8 cellular contexts compared by ENCODE assay signal in genomic region chr4:103008875-103009729, GRCh38. TPM values are rescaled to one million over a fixed set of nuclear protein-coding genes. Genes with fewer than 3 reads are reported as not detected.
A peak's percentile ranks its signal among the peaks of the same experiment; 100 is the strongest.
DNase-seq lines count a peak whose midpoint lies in the region; ATAC-seq, FAIRE-seq and TF ChIP-seq lines count a peak whose summit lies in the region.

No MANE protein-coding gene starts in this region.

- DNase-seq in AG09319 (ENCODE audit: extremely low read depth, low read depth) (peak; percentile 35), NCI-H1092 (lab: John Stamatoyannopoulos, UW) (peak; percentile 22), foreskin fibroblast (peak; percentile 48 to 81), omental fat pad (ENCODE audit: low spot score) (no peak), HK-2 (ENCODE audit: unreplicated experiment) (no peak)

- TF ChIP-seq CTCF in AG09319 (IDR thresholded peaks at IDR 0.05; ENCODE audit: low read depth, low read length), result peak; percentile 70
- peak; percentile 60 for TF ChIP-seq CTCF in GM12872 (IDR thresholded peaks at IDR 0.05; ENCODE audit: insufficient read depth, low read depth, low read length)
- TF ChIP-seq CTCF in foreskin fibroblast (IDR thresholded peaks at IDR 0.05; ENCODE audit: low read depth, low read length), result peak; percentile 64
- no peak for TF ChIP-seq CTCF in omental fat pad (IDR thresholded peaks at IDR 0.05)

- H3K4me3 ChIP-seq in foreskin fibroblast (ENCODE audit: low read depth in 1 of 2, low read length in 2 of 2), result no peak overlapping the region

- peak; percentile 88 for FAIRE-seq in TTC549 (lab: Jason Lieb, UNC)

- peak; percentile 80 for ATAC-seq in HG02588 (IDR thresholded peaks at IDR 0.05; ENCODE audit: unreplicated experiment)
- ATAC-seq in omental fat pad (ENCODE audit: low FRiP score), result peak; percentile 39

RNA-seq across cellular contexts. Expression of gene SLC9B1, which starts 10.4 kb away (rescaled TPM):
- total RNA-seq in omental fat pad, result 1 to 10 TPM in 1 of 4 donors, under 1 TPM in 3; 0.37 to 1.2 (median 0.83) TPM

Comparison
In these comparisons a context has a peak if more than half of its experiments do, and no peak if none do; other contexts are left out.
1. DNase-seq: peak in AG09319 (single experiment), NCI-H1092 (single experiment) and foreskin fibroblast (2 of 2); none in omental fat pad (single experiment) and HK-2 (single experiment).
2. CTCF ChIP-seq: peak in AG09319 (single experiment), GM12872 (single experiment) and foreskin fibroblast (single experiment); none in omental fat pad (0 of 3).